16 cellular contexts compared by ENCODE assay signal in the genomic region with DNA sequence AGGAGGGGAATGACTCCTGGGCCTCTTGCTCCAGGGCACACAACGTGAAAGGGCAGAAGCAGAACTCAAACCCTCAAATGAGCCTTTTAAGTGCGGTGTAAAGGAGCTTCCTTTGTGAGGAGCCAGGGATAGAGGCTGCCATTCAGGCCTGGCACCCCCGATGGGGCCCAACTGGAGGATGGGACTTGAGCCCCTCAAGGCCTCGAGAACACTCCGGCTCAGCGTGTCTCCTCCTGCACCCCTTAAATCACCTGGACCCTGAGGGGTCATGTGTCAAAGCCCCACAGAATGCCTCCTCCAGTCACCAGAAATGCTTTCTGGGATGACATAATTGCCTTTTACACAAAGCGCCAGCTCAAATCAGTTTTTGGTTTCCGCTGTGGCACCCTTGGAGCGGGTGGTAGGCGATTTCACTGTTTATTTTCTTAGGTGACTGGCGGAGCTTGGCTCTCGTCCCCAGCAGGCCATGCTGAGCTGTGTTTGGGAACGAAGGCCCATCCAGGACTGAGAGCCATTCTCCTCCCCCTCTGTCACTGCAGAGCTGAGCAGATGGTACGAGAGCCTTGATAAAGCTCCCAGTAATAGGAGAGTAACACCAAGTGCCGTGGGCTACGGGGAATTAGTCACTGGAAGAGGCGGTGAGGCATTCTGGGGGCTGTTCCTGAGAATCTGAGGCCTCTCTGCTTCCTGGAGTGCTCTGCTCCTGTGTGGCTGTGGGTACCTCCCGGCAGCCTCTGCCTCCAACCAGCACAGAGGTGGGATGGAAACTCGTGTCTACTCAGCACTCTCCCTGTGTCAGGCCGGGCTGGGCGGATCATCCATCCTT.
A peak's percentile ranks its signal among the peaks of the same experiment; 100 is the strongest.
DNase-seq lines count a peak whose midpoint lies in the region; ATAC-seq, FAIRE-seq and TF ChIP-seq lines count a peak whose summit lies in the region.
"Had no signal": no experiment of that assay in that cellular context is flagged by ENCODE, and none has a peak within 500 bp of the region (broad histone marks: within the 10 kb centered on the region; RNA-seq: fewer than 3 reads in every experiment).

No MANE protein-coding gene starts in this region.

- no peak overlapping the region for H3K27ac ChIP-seq in body of pancreas
- H3K27ac ChIP-seq: gastrocnemius medialis, PC-9 had no signal

- peak; percentile 22 for DNase-seq in DMS153 (lab: John Stamatoyannopoulos, UW)
- DNase-seq in NCI-H2081 (lab: John Stamatoyannopoulos, UW) = peak; percentile 88 to 96
- DNase-seq in bronchial epithelial cell (ENCODE audit: low read depth) = no peak
- peak; percentile 26 for DNase-seq in pons (ENCODE audit: low spot score)
- DNase-seq in CD1c-positive myeloid dendritic cell (ENCODE audit: extremely low spot score) = no peak
- no peak for DNase-seq in stimulated activated naive CD4-positive, alpha-beta T cell treated with Interleukin-2 at 50 U/mL for 16 hours (lab: John Stamatoyannopoulos, UW)
- no peak for DNase-seq in body of pancreas
- DNase-seq: activated CD4-positive, alpha-beta T cell treated with anti-CD3 and anti-CD28 coated beads for 36 hours; gastrocnemius medialis; GOT3; KG1; NCI-H187 treated with DMSO at 0.1 percent for 48 hours; right cardiac atrium; T-helper 17 cell had no signal

- H3K36me3 ChIP-seq in bronchial epithelial cell (ENCODE audit: control insufficient read depth, insufficient read depth, low read length) (no peaks in the 10 kb centered on the region), body of pancreas (replicated peaks in 1 of 2; ENCODE audit: insufficient read depth in 1 of 2, low read depth in 2 of 2) (no peaks in the 10 kb centered on the region)
- H3K36me3 ChIP-seq: gastrocnemius medialis had no signal

- ATAC-seq in GM21526 (IDR thresholded peaks at IDR 0.05; ENCODE audit: low FRiP score, unreplicated experiment) (no peak), body of pancreas (no peak)
- ATAC-seq: activated CD4-positive, alpha-beta T cell treated with anti-CD3 and anti-CD28 coated beads for 36 hours; gastrocnemius medialis; T-helper 17 cell had no signal

- intact Hi-C loops in body of pancreas (cut with DNase I) = no loop called here

- H3K4me1 ChIP-seq in body of pancreas = no peaks in the 10 kb centered on the region
- H3K4me1 ChIP-seq: gastrocnemius medialis had no signal

- H3K9me3 ChIP-seq in body of pancreas = no peaks in the 10 kb centered on the region
- H3K9me3 ChIP-seq: gastrocnemius medialis had no signal

- 49 to 58% methylated on average over 17 to 21 of the region's 21 CpGs for WGBS in body of pancreas, 2 donors

- no peak for TF ChIP-seq POLR2A in body of pancreas (IDR thresholded peaks at IDR 0.05)

- H3K27me3 ChIP-seq in bronchial epithelial cell (ENCODE audit: control insufficient read depth, insufficient read depth, low read length) (no peaks in the 10 kb centered on the region), body of pancreas (no peaks in the 10 kb centered on the region)

- peak; percentile 36 for FAIRE-seq in bronchial epithelial cell (lab: Jason Lieb, UNC)

- no peak for TF ChIP-seq CTCF in bronchial epithelial cell (IDR thresholded peaks at IDR 0.05; ENCODE audit: insufficient read depth, low read length, severe bottlenecking)
- no peak for TF ChIP-seq CTCF in body of pancreas (IDR thresholded peaks at IDR 0.05)

- H3K4me3 ChIP-seq in bronchial epithelial cell (ENCODE audit: low read depth, low read length) (no peak overlapping the region), body of pancreas (no peak overlapping the region)
- H3K4me3 ChIP-seq: gastrocnemius medialis, PC-9 had no signal

Comparison
In these comparisons a context has a peak if more than half of its experiments do, and no peak if none do; other contexts are left out.
1. DNase-seq: peak in DMS153 (single experiment), NCI-H2081 (2 of 2) and pons (single experiment); none in bronchial epithelial cell (single experiment), CD1c-positive myeloid dendritic cell (single experiment), stimulated activated naive CD4-positive, alpha-beta T cell treated with Interleukin-2 at 50 U/mL for 16 hours (single experiment) and body of pancreas (0 of 4).